21 cellular contexts compared by ENCODE assay signal in the genomic region with DNA sequence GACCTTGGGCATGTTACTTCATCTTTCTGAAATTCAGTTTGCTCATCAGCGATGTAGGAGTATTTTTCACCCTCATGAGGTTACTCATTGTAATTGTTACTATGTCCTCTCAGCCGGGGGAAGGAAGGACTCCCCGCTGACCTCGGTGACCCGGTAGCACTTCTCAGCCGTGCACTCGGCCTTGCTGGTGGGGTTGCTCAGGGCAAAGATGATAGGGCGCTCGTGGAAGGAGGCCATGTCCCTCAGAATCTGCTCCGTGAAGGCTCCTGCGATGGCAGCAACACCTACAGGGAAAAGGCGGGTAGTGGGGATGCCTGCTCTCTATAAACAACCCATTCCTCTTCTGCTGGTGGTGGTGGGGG.
"Had no signal": no experiment of that assay in that cellular context is flagged by ENCODE, and none has a peak within 500 bp of the region (broad histone marks: within the 10 kb centered on the region; RNA-seq: fewer than 3 reads in every experiment).

No MANE protein-coding gene starts in this region.

- H2AFZ ChIP-seq: parathyroid adenoma had no signal

- H3K4me1 ChIP-seq: gastroesophageal sphincter, parathyroid adenoma, psoas muscle, right lobe of liver, suprapubic skin had no signal

- H3K27me3 ChIP-seq: esophagus squamous epithelium, gastroesophageal sphincter, right lobe of liver, suprapubic skin, thyroid gland had no signal

- H3K4me3 Mint-ChIP-seq: dendritic cell treated with granulocyte-macrophage colony-stimulating factor and Interleukin-4, amounts not matched to agents 40 ng/mL and 50 ng/mL, for 4 days; effector memory CD8-positive, alpha-beta T cell; nephron progenitor cell; stimulated activated memory B cell treated with anti-CD40 and anti-IgM and Interleukin-4, amounts not matched to agents 10 μg/mL and 1 μg/mL and 100 μg/mL, for 72 hours; type B pancreatic cell had no signal

- H3K4me3 ChIP-seq: esophagus squamous epithelium, gastroesophageal sphincter, psoas muscle, right lobe of liver, suprapubic skin, thyroid gland had no signal

- H3K9me3 Mint-ChIP-seq: dendritic cell treated with granulocyte-macrophage colony-stimulating factor and Interleukin-4, amounts not matched to agents 40 ng/mL and 50 ng/mL, for 4 days; effector memory CD8-positive, alpha-beta T cell; naive thymus-derived CD4-positive, alpha-beta T cell; nephron progenitor cell; stimulated activated memory B cell treated with anti-CD40 and anti-IgM and Interleukin-4, amounts not matched to agents 10 μg/mL and 1 μg/mL and 100 μg/mL, for 72 hours; type B pancreatic cell had no signal

- H3K79me2 ChIP-seq: parathyroid adenoma had no signal

- H3K9ac ChIP-seq: parathyroid adenoma had no signal

- H3K4me1 Mint-ChIP-seq: nephron progenitor cell had no signal

- DNase-seq: effector memory CD8-positive, alpha-beta T cell; esophagus squamous epithelium; foreskin fibroblast; glutamatergic neuron; islet precursor cell; mammary epithelial cell; naive thymus-derived CD4-positive, alpha-beta T cell; nephron progenitor cell; psoas muscle; retina; right lobe of liver; stimulated activated CD4-positive, alpha-beta T cell treated with anti-CD3 and anti-CD28 coated beads, Interleukin-4, amount 100 ng/mL, for 1 hour; stimulated activated CD8-positive, alpha-beta memory T cell treated with anti-CD3 and anti-CD28 coated beads, Interleukin-4, amount 100 ng/mL, for 48 hours; thyroid gland had no signal

- H3K27ac Mint-ChIP-seq: dendritic cell treated with granulocyte-macrophage colony-stimulating factor and Interleukin-4, amounts not matched to agents 40 ng/mL and 50 ng/mL, for 4 days; effector memory CD8-positive, alpha-beta T cell; nephron progenitor cell; stimulated activated memory B cell treated with anti-CD40 and anti-IgM and Interleukin-4, amounts not matched to agents 10 μg/mL and 1 μg/mL and 100 μg/mL, for 72 hours; type B pancreatic cell had no signal

- H3K9me3 ChIP-seq: esophagus squamous epithelium, gastroesophageal sphincter, psoas muscle, right lobe of liver, suprapubic skin, thyroid gland had no signal

- H3K36me3 ChIP-seq: right lobe of liver, suprapubic skin, thyroid gland had no signal

- ATAC-seq: effector memory CD8-positive, alpha-beta T cell; gastroesophageal sphincter; left lobe of liver; naive thymus-derived CD4-positive, alpha-beta T cell; psoas muscle; right lobe of liver; stimulated activated memory B cell treated with anti-CD40 and anti-IgM and Interleukin-4, amounts not matched to agents 10 μg/mL and 1 μg/mL and 100 μg/mL, for 72 hours had no signal

- H3K36me3 Mint-ChIP-seq: stimulated activated memory B cell treated with anti-CD40 and anti-IgM and Interleukin-4, amounts not matched to agents 10 μg/mL and 1 μg/mL and 100 μg/mL, for 72 hours; type B pancreatic cell had no signal

- H3K27me3 Mint-ChIP-seq: dendritic cell treated with granulocyte-macrophage colony-stimulating factor and Interleukin-4, amounts not matched to agents 40 ng/mL and 50 ng/mL, for 4 days; effector memory CD8-positive, alpha-beta T cell; naive thymus-derived CD4-positive, alpha-beta T cell; stimulated activated memory B cell treated with anti-CD40 and anti-IgM and Interleukin-4, amounts not matched to agents 10 μg/mL and 1 μg/mL and 100 μg/mL, for 72 hours; type B pancreatic cell had no signal
